Comparison of ENCODE assay signal across 17 cellular contexts in genomic region chr10:132149917-132150316, GRCh38. TPM values are rescaled to one million over a fixed set of nuclear protein-coding genes. Genes with fewer than 3 reads are reported as not detected.
DNase-seq lines count a peak whose midpoint lies in the region; ATAC-seq and TF ChIP-seq lines count a peak whose summit lies in the region.
"Had no signal": no experiment of that assay in that cellular context is flagged by ENCODE, and none has a peak within 500 bp of the region (broad histone marks: within the 10 kb centered on the region; RNA-seq: fewer than 3 reads in every experiment).

No MANE protein-coding gene starts in this region.

- H3K18ac ChIP-seq in trophoblast cell (ENCODE audit: low read length): no peak overlapping the region

- no peak overlapping the region for H3K4me3 ChIP-seq in trophoblast cell (ENCODE audit: low read depth, low read length)
- H3K4me3 ChIP-seq: A549; BLaER1 treated with 17β-estradiol and CSF1 and Interleukin-3, amounts not matched to agents 10 nM and 100 nM had no signal

- H3K4me3 Mint-ChIP-seq in CD14-positive monocyte: no peak overlapping the region
- H3K4me3 Mint-ChIP-seq in activated B cell treated with CpG ODN at 0.5 μM for 24 hours: no peak overlapping the region
- H3K4me3 Mint-ChIP-seq: CD8-positive, alpha-beta memory T cell had no signal

- no peaks in the 10 kb centered on the region for H3K4me1 ChIP-seq in trophoblast cell (ENCODE audit: control insufficient read depth in 1 of 2, insufficient read depth in 2 of 2, low read length in 2 of 2)
- H3K4me1 ChIP-seq: A549 had no signal

- H3K4me1 Mint-ChIP-seq in CD14-positive monocyte (no peaks in the 10 kb centered on the region), activated B cell treated with CpG ODN at 0.5 μM for 24 hours (no peaks in the 10 kb centered on the region)
- H3K4me1 Mint-ChIP-seq: CD8-positive, alpha-beta memory T cell had no signal

- H4K12ac ChIP-seq in trophoblast cell (ENCODE audit: low read depth, low read length): no peak overlapping the region

- H3K27me3 Mint-ChIP-seq in CD14-positive monocyte (ENCODE audit: low read depth in 3 of 3) (peaks cover 0 to 3% (median 0%) of the 10 kb centered on the region in 3 donors), activated B cell treated with CpG ODN at 0.5 μM for 24 hours (no peaks in the 10 kb centered on the region)
- H3K27me3 Mint-ChIP-seq: CD8-positive, alpha-beta memory T cell had no signal

- POLR2A ChIA-PET in activated B cell treated with CpG ODN at 0.5 μM for 24 hours (lab: Charles Lee): no interaction called here

- H3K36me3 Mint-ChIP-seq in CD14-positive monocyte (no peaks in the 10 kb centered on the region), activated B cell treated with CpG ODN at 0.5 μM for 24 hours (ENCODE audit: low read depth) (no peaks in the 10 kb centered on the region)
- H3K36me3 Mint-ChIP-seq: CD8-positive, alpha-beta memory T cell had no signal

- no peak overlapping the region for H3K27ac ChIP-seq in trophoblast cell (ENCODE audit: low read depth, low read length)
- H3K27ac ChIP-seq: A549; BLaER1 treated with 17β-estradiol and CSF1 and Interleukin-3, amounts not matched to agents 10 nM and 100 nM had no signal

- H4K91ac ChIP-seq in trophoblast cell (ENCODE audit: low read depth, low read length): no peak overlapping the region

- no peak overlapping the region for H2BK5ac ChIP-seq in trophoblast cell (ENCODE audit: low read depth, low read length, poor library complexity)

- H3K27ac Mint-ChIP-seq in CD14-positive monocyte (peak overlapping the region in 1 of 7 donors; percentile 33), activated B cell treated with CpG ODN at 0.5 μM for 24 hours (no peak overlapping the region)
- H3K27ac Mint-ChIP-seq: CD8-positive, alpha-beta memory T cell had no signal

- no peaks in the 10 kb centered on the region for H3K27me3 ChIP-seq in trophoblast cell (ENCODE audit: insufficient read depth, low read length)

- intact Hi-C loops in CD14-positive monocyte (cut with micrococcal nuclease) (no loop called here), activated B cell treated with CpG ODN at 0.5 μM for 24 hours (cut with micrococcal nuclease) (no loop called here)

- TF ChIP-seq CTCF in CD14-positive monocyte (IDR thresholded peaks at IDR 0.05) (no peak), activated B cell treated with CpG ODN at 0.5 μM for 24 hours (IDR thresholded peaks at IDR 0.05) (no peak)

- H3K4ac ChIP-seq in trophoblast cell (ENCODE audit: low read depth, low read length): no peak overlapping the region

- no peak overlapping the region for H3K14ac ChIP-seq in trophoblast cell (ENCODE audit: low read length)

- no peak overlapping the region for H3K4me2 ChIP-seq in trophoblast cell (ENCODE audit: low read length)
- H3K4me2 ChIP-seq: A549; BLaER1 treated with 17β-estradiol and CSF1 and Interleukin-3, amounts not matched to agents 10 nM and 100 nM had no signal

- H3K23ac ChIP-seq in trophoblast cell (ENCODE audit: low read length): no peak overlapping the region

- CTCF ChIA-PET in activated B cell treated with CpG ODN at 0.5 μM for 24 hours (lab: Charles Lee): no interaction called here

- H2AFZ ChIP-seq in trophoblast cell (ENCODE audit: insufficient read depth, low read length, poor library complexity): no peak overlapping the region

- H3K79me2 ChIP-seq in trophoblast cell (ENCODE audit: control insufficient read depth, insufficient read depth, low read length, poor library complexity): no peaks in the 10 kb centered on the region

- H3K79me1 ChIP-seq in trophoblast cell (ENCODE audit: low read length): no peaks in the 10 kb centered on the region

- no peaks in the 10 kb centered on the region for H3K9me3 Mint-ChIP-seq in CD14-positive monocyte
- no peaks in the 10 kb centered on the region for H3K9me3 Mint-ChIP-seq in activated B cell treated with CpG ODN at 0.5 μM for 24 hours
- H3K9me3 Mint-ChIP-seq: CD8-positive, alpha-beta memory T cell had no signal

- H2AK5ac ChIP-seq in trophoblast cell (ENCODE audit: low read length): no peak overlapping the region

- WGBS in trophoblast cell (ENCODE audit: extremely low coverage, insufficient coverage, insufficient read length): no CpG with 5 or more reads among the region's 7 CpGs

- DNase-seq in activated effector memory CD4-positive, alpha-beta T cell treated with anti-CD3 and anti-CD28 coated beads, Interleukin-2, amount 50 U/mL, for 16 hours: peak; percentile 57
- DNase-seq in activated effector memory CD4-positive, alpha-beta T cell treated with Interleukin-2 at 50 U/mL for 16 hours: no peak
- DNase-seq in CD14-positive monocyte (ENCODE audit: low spot score): peak; percentile 33
- DNase-seq in activated B cell treated with CpG ODN at 0.5 μM for 24 hours: peak; percentile 9
- DNase-seq in trophoblast cell: no peak
- DNase-seq in kidney glomerular epithelial cell (lab: John Stamatoyannopoulos, UW): no peak
- DNase-seq: KBM-7, NCI-H1105, NCI-H2081, NCI-H2171 treated with DMSO at 0.1 percent for 48 hours, NCI-H446 treated with DMSO at 0.1 percent for 48 hours, SHP77 had no signal

- H3K36me3 ChIP-seq in trophoblast cell (ENCODE audit: control insufficient read depth in 1 of 2, insufficient read depth in 2 of 2, low read length in 2 of 2): no peaks in the 10 kb centered on the region
- H3K36me3 ChIP-seq: BLaER1 treated with 17β-estradiol and CSF1 and Interleukin-3, amounts not matched to agents 10 nM and 100 nM had no signal

- no peak overlapping the region for H4K8ac ChIP-seq in trophoblast cell (ENCODE audit: low read depth, low read length)

- ATAC-seq in activated B cell treated with CpG ODN at 0.5 μM for 24 hours (ENCODE audit: low read depth): no peak
- ATAC-seq in HG02678 (IDR thresholded peaks at IDR 0.05; ENCODE audit: unreplicated experiment): no peak

- no peak overlapping the region for H2BK12ac ChIP-seq in trophoblast cell (ENCODE audit: low read length)

- peak overlapping the region; percentile 27 for H3K9ac ChIP-seq in trophoblast cell (ENCODE audit: low read length)
- H3K9ac ChIP-seq: BLaER1 treated with 17β-estradiol and CSF1 and Interleukin-3, amounts not matched to agents 10 nM and 100 nM had no signal

- H2BK120ac ChIP-seq in trophoblast cell (ENCODE audit: insufficient read depth, low read length, poor library complexity): no peak overlapping the region

- peaks cover 5% of the 10 kb centered on the region for H3K9me3 ChIP-seq in trophoblast cell (ENCODE audit: insufficient read depth, low read depth, low read length)
- H3K9me3 ChIP-seq: A549; BLaER1 treated with 17β-estradiol and CSF1 and Interleukin-3, amounts not matched to agents 10 nM and 100 nM had no signal

RNA-seq across cellular contexts. Expression of gene DPYSL4, which starts 36.8 kb away (rescaled TPM):
- not detected for polyA plus RNA-seq in CD14-positive monocyte
- total RNA-seq in activated B cell treated with CpG ODN at 0.5 μM for 24 hours: 0.53 and 0.78 TPM in 2 replicates
- 2.4 and 2.8 TPM in 2 replicates for polyA plus RNA-seq in trophoblast cell (2013)
- total RNA-seq: OCI-LY7 had no signal
- polyA plus RNA-seq: CD8-positive, alpha-beta memory T cell had no signal

Comparison
In these comparisons a context has a peak if more than half of its experiments do, and no peak if none do; other contexts are left out.
1. DNase-seq: peak in activated effector memory CD4-positive, alpha-beta T cell treated with anti-CD3 and anti-CD28 coated beads, Interleukin-2, amount 50 U/mL, for 16 hours (single experiment), CD14-positive monocyte (single experiment) and activated B cell treated with CpG ODN at 0.5 μM for 24 hours (single experiment); none in activated effector memory CD4-positive, alpha-beta T cell treated with Interleukin-2 at 50 U/mL for 16 hours (single experiment), trophoblast cell (0 of 2) and kidney glomerular epithelial cell (single experiment).